10 cellular contexts compared by ENCODE assay signal in genomic region chr22:38760477-38761201, GRCh38. TPM values are rescaled to one million over a fixed set of nuclear protein-coding genes. Genes with fewer than 3 reads are reported as not detected.
DNase-seq lines count a peak whose midpoint lies in the region; ATAC-seq and TF ChIP-seq lines count a peak whose summit lies in the region.
"Had no signal": no experiment of that assay in that cellular context is flagged by ENCODE, and none has a peak within 500 bp of the region (broad histone marks: within the 10 kb centered on the region; RNA-seq: fewer than 3 reads in every experiment).

No MANE protein-coding gene starts in this region.

- no peak overlapping the region for H2BK5ac ChIP-seq in IMR-90 (ENCODE audit: low read depth, low read length, poor library complexity, severe bottlenecking)

- no peak overlapping the region for H4K91ac ChIP-seq in IMR-90 (ENCODE audit: insufficient read depth, low read depth, low read length)

- no TSS peak for BruUV-seq in IMR-90 (replicated peaks; lab: Mats Ljungman, UMichigan)

- no peak overlapping the region for H4K8ac ChIP-seq in IMR-90 (ENCODE audit: low read depth in 2 of 2, low read length in 2 of 2)

- no peak overlapping the region for H3K4me2 ChIP-seq in IMR-90 (ENCODE audit: low read depth, low read length)

- H3K36me3 Mint-ChIP-seq in CD8-positive, alpha-beta T cell: no peaks in the 10 kb centered on the region
- H3K36me3 Mint-ChIP-seq in effector memory CD8-positive, alpha-beta T cell (ENCODE audit: insufficient read depth): peaks cover 6% of the 10 kb centered on the region

- no peak overlapping the region for H3K4me3 ChIP-seq in CD8-positive, alpha-beta T cell (ENCODE audit: low read depth, low read length)
- no peak overlapping the region for H3K4me3 ChIP-seq in IMR-90 (ENCODE audit: insufficient read depth, low read depth, low read length)
- H3K4me3 ChIP-seq: vagina had no signal

- no peak overlapping the region for H2BK15ac ChIP-seq in IMR-90 (ENCODE audit: low read depth, low read length)

- dilution Hi-C loops in IMR-90 (cut with HindIII; ENCODE audit: low sequenced_read_pairs, unreplicated experiment): no loop called here

- no peak overlapping the region for H3K4ac ChIP-seq in IMR-90 (ENCODE audit: low read depth, low read length)

- no peak overlapping the region for H2BK120ac ChIP-seq in IMR-90 (ENCODE audit: low read depth, low read length)

- peaks cover 18% of the 10 kb centered on the region for H3K9me1 ChIP-seq in IMR-90 (ENCODE audit: insufficient read depth, low read length)

- no peak overlapping the region; the same call in 1 of the 2 replicates for H2BK20ac ChIP-seq in IMR-90 (ENCODE audit: low read depth, low read length)

- no peak overlapping the region for H2AK5ac ChIP-seq in IMR-90 (ENCODE audit: low read depth, low read length)

- H3K27me3 Mint-ChIP-seq in CD8-positive, alpha-beta T cell (ENCODE audit: low read depth): no peaks in the 10 kb centered on the region
- H3K27me3 Mint-ChIP-seq in effector memory CD8-positive, alpha-beta T cell: no peaks in the 10 kb centered on the region

- no peak overlapping the region for H4K5ac ChIP-seq in IMR-90 (ENCODE audit: low read depth, low read length)

- CTCF ChIA-PET in CD8-positive, alpha-beta T cell (lab: Charles Lee): interaction anchor here (1.1 to 2.3 kb wide), 3 partner anchors 9 to 27 kb away, joined by 3 to 27 read pairs (median 5); no protein-coding TSS in a partner anchor
- CTCF ChIA-PET in IMR-90 (lab: Yijun Ruan, JAX): no interaction called here

- no peak for TF ChIP-seq CTCF in CD8-positive, alpha-beta T cell (IDR thresholded peaks at IDR 0.05)
- no peak for TF ChIP-seq CTCF in IMR-90 (conservative IDR thresholded peaks at IDR 0.05; ENCODE audit: low read depth, low read length)

- in situ Hi-C loops in IMR-90 (cut with MboI; ENCODE audit: low sequenced_read_pairs): loop anchor here (10.0 kb wide), 1 partner anchor 244 kb away; no protein-coding TSS in a partner anchor

- H3K14ac ChIP-seq in IMR-90 (replicated peaks; ENCODE audit: low read depth, low read length): no peak overlapping the region

- POLR2A ChIA-PET in CD8-positive, alpha-beta T cell (lab: Charles Lee): interaction anchor here (2.8 to 16.5 kb wide), 3 partner anchors 9 to 25 kb away, joined by 13 to 589 read pairs (median 13); no protein-coding TSS in a partner anchor
- POLR2A ChIA-PET in IMR-90 (lab: Charles Lee; ENCODE audit: unreplicated experiment): no interaction called here

- no peaks in the 10 kb centered on the region for H4K20me1 ChIP-seq in IMR-90 (ENCODE audit: insufficient read depth, low read length)

- H3K4me1 Mint-ChIP-seq in CD8-positive, alpha-beta T cell (ENCODE audit: low read depth): peaks cover 36% of the 10 kb centered on the region
- peaks cover 28 to 31% of the 10 kb centered on the region in 2 donors for H3K4me1 Mint-ChIP-seq in effector memory CD8-positive, alpha-beta T cell (ENCODE audit: low read depth in 2 of 2)

- H3K27ac ChIP-seq in CD8-positive, alpha-beta T cell (ENCODE audit: low read depth, low read length): no peak overlapping the region
- H3K27ac ChIP-seq in IMR-90 (ENCODE audit: insufficient read depth, low read length): no peak overlapping the region
- H3K27ac ChIP-seq: vagina had no signal

- ATAC-seq in CD8-positive, alpha-beta T cell: no peak
- ATAC-seq in IMR-90 (ENCODE audit: low read depth): no peak
- ATAC-seq in SK-N-SH treated with all-trans-retinoic acid at 6 μM for 48 hours: no peak
- no peak for ATAC-seq in HG03354 (IDR thresholded peaks at IDR 0.05; ENCODE audit: poor library complexity, severe bottlenecking, unreplicated experiment)
- ATAC-seq in effector memory CD8-positive, alpha-beta T cell (replicated peaks): no peak

- H3K27ac Mint-ChIP-seq in CD8-positive, alpha-beta T cell: peak overlapping the region; percentile 74
- H3K27ac Mint-ChIP-seq in effector memory CD8-positive, alpha-beta T cell: no peak overlapping the region

- H2AFZ ChIP-seq in IMR-90 (replicated peaks; ENCODE audit: low read length, poor library complexity): no peak overlapping the region

- intact Hi-C loops in CD8-positive, alpha-beta T cell (cut with DNase I, micrococcal nuclease): no loop called here
- intact Hi-C loops in IMR-90 (cut with micrococcal nuclease): loop anchor here (10.0 kb wide), 1 partner anchor 554 kb away; the partner anchor contains the start of gene RPL3

- H3K23ac ChIP-seq in IMR-90 (ENCODE audit: low read depth, low read length): no peak overlapping the region

- no peak overlapping the region for H3K9ac ChIP-seq in IMR-90 (ENCODE audit: low read depth, low read length)

- no peaks in the 10 kb centered on the region for H3K9me3 ChIP-seq in CD8-positive, alpha-beta T cell (ENCODE audit: low read length)
- H3K9me3 ChIP-seq in IMR-90 (ENCODE audit: control insufficient read depth, insufficient read depth, low read length): no peaks in the 10 kb centered on the region
- H3K9me3 ChIP-seq: vagina had no signal

- no peaks in the 10 kb centered on the region for H3K9me3 Mint-ChIP-seq in CD8-positive, alpha-beta T cell
- H3K9me3 Mint-ChIP-seq in effector memory CD8-positive, alpha-beta T cell: no peaks in the 10 kb centered on the region

- H2AK9ac ChIP-seq in IMR-90 (replicated peaks; ENCODE audit: low read depth, low read length, poor library complexity): no peak overlapping the region

- H3K56ac ChIP-seq in IMR-90 (ENCODE audit: extremely low read depth, insufficient read depth, low read length): no peak overlapping the region

- TF ChIP-seq RAD21 in IMR-90 (IDR thresholded peaks at IDR 0.05; ENCODE audit: low read length): no peak

- H3K79me1 ChIP-seq in IMR-90 (ENCODE audit: low read depth in 1 of 2, low read length in 2 of 2): peaks cover 0 to 16% of the 10 kb centered on the region in 2 experiments; a peak in 2 of 4 replicates

- no peak for DNase-seq in CD8-positive, alpha-beta T cell
- DNase-seq in IMR-90: peak; percentile 43
- peak; percentile 72 to 78 for DNase-seq in SHP77 (lab: John Stamatoyannopoulos, UW)
- peak; percentile 38 for DNase-seq in kidney tubule cell (ENCODE audit: low spot score)
- DNase-seq in activated CD8-positive, alpha-beta memory T cell treated with anti-CD3 and anti-CD28 coated beads for 24 hours: no peak
- no peak for DNase-seq in effector memory CD8-positive, alpha-beta T cell
- DNase-seq: occipital lobe had no signal

- 69% methylated on average over 5 of the region's 12 CpGs; no CpG with 5 or more reads in 1 of the 2 experiments for WGBS in IMR-90 (ENCODE audit: extremely low coverage in 2 of 2, insufficient read length in 1 of 2), 2 experiments

- no peak overlapping the region for H3K18ac ChIP-seq in IMR-90 (ENCODE audit: low read depth, low read length)

- no peak for TF ChIP-seq POLR2A in IMR-90 (IDR thresholded peaks at IDR 0.05; ENCODE audit: low read depth, low read length)

- no peaks in the 10 kb centered on the region for H3K36me3 ChIP-seq in CD8-positive, alpha-beta T cell (ENCODE audit: insufficient read depth, low read length)
- H3K36me3 ChIP-seq in IMR-90 (ENCODE audit: control insufficient read depth, insufficient read depth, low read length): no peaks in the 10 kb centered on the region
- H3K36me3 ChIP-seq: vagina had no signal

- H3K27me3 ChIP-seq in CD8-positive, alpha-beta T cell (ENCODE audit: insufficient read depth, low read length): no peaks in the 10 kb centered on the region
- no peaks in the 10 kb centered on the region for H3K27me3 ChIP-seq in IMR-90 (ENCODE audit: control insufficient read depth, insufficient read depth, low read length)
- H3K27me3 ChIP-seq: vagina had no signal

- H3K4me3 Mint-ChIP-seq in CD8-positive, alpha-beta T cell: no peak overlapping the region
- H3K4me3 Mint-ChIP-seq in effector memory CD8-positive, alpha-beta T cell: no peak overlapping the region

- peaks cover 29% of the 10 kb centered on the region for H3K4me1 ChIP-seq in CD8-positive, alpha-beta T cell (ENCODE audit: insufficient read depth, low read length)
- H3K4me1 ChIP-seq in IMR-90 (ENCODE audit: control insufficient read depth, insufficient read depth, low read length): peaks cover 3% of the 10 kb centered on the region

TF ChIP-seq in IMR-90, 13 proteins besides CTCF, POLR2A, EP300 and RAD21 (continues in another document):
- no peak for TF ChIP-seq RFX5 (IDR thresholded peaks at IDR 0.05; ENCODE audit: low read depth, low read length)
- no peak for TF ChIP-seq RCOR1 (IDR thresholded peaks at IDR 0.05; ENCODE audit: insufficient replicate concordance, low read length)

TF ChIP-seq in SK-N-SH treated with all-trans-retinoic acid at 6 μM for 48 hours, 23 proteins besides CTCF, POLR2A, EP300 and RAD21:
- no peak for TF ChIP-seq OSR1 (CRISPR knock-in tag; IDR thresholded peaks at IDR 0.05)
TF ChIP-seq in SK-N-SH treated with all-trans-retinoic acid at 6 μM for 48 hours: peak in this region for 0.

RNA-seq across cellular contexts. Expression of gene SUN2, which starts 4.8 kb away (rescaled TPM):
- total RNA-seq in CD8-positive, alpha-beta T cell: 100 to 1,000 TPM; 431 to 454 TPM
- 25.6 and 27.8 TPM in 2 replicates for total RNA-seq in IMR-90 (2012; rRNA removed)
- 50.0 and 57.3 TPM in 2 replicates for polyA plus RNA-seq in IMR-90 (2012; rRNA removed)
- polyA plus RNA-seq in IMR-90 (2012; cell fraction: cytosol; rRNA removed): 42.6 and 49.1 TPM in 2 replicates
- 32.0 and 72.8 TPM in 2 replicates for polyA plus RNA-seq in IMR-90 (2012; cell fraction: nucleus; rRNA removed; ENCODE audit: low replicate concordance)

RNA-seq across cellular contexts. Expression of gene DNAL4, which starts 33.3 kb away (rescaled TPM):
- total RNA-seq in CD8-positive, alpha-beta T cell: 1 to 10 TPM; 2.5 to 3.6 TPM
- total RNA-seq in IMR-90 (2012; rRNA removed): 6.1 and 6.9 TPM in 2 replicates
- 12.1 and 14.2 TPM in 2 replicates for polyA plus RNA-seq in IMR-90 (2012; rRNA removed)
- polyA plus RNA-seq in IMR-90 (2012; cell fraction: cytosol; rRNA removed): 14.7 and 19.4 TPM in 2 replicates
- polyA plus RNA-seq in IMR-90 (2012; cell fraction: nucleus; rRNA removed; ENCODE audit: low replicate concordance): 7.3 and 9.3 TPM in 2 replicates

RNA-seq across cellular contexts. Expression of gene GTPBP1, which starts 54.9 kb away (rescaled TPM):
- 100 to 1,000 TPM; 341 to 346 TPM for total RNA-seq in CD8-positive, alpha-beta T cell
- total RNA-seq in IMR-90 (2012; rRNA removed): 12.4 and 21.4 TPM in 2 replicates
- polyA plus RNA-seq in IMR-90 (2012; rRNA removed): 24.9 and 29.5 TPM in 2 replicates
- 11.2 and 16.9 TPM in 2 replicates for polyA plus RNA-seq in IMR-90 (2012; cell fraction: cytosol; rRNA removed)
- polyA plus RNA-seq in IMR-90 (2012; cell fraction: nucleus; rRNA removed; ENCODE audit: low replicate concordance): 63.4 and 70.2 TPM in 2 replicates

RNA-seq across cellular contexts. Expression of gene JOSD1, which starts 59.9 kb away (rescaled TPM):
- 100 to 1,000 TPM; 364 to 375 TPM for total RNA-seq in CD8-positive, alpha-beta T cell
- total RNA-seq in IMR-90 (2012; rRNA removed): 32.5 and 35.8 TPM in 2 replicates
- polyA plus RNA-seq in IMR-90 (2012; rRNA removed): 28.2 and 30.2 TPM in 2 replicates
- polyA plus RNA-seq in IMR-90 (2012; cell fraction: cytosol; rRNA removed): 16.3 and 22.1 TPM in 2 replicates
- 36.9 and 86.4 TPM in 2 replicates for polyA plus RNA-seq in IMR-90 (2012; cell fraction: nucleus; rRNA removed; ENCODE audit: low replicate concordance)

Comparison
In these comparisons a context has a peak if more than half of its experiments do, and no peak if none do; other contexts are left out.
1. DNase-seq: peak in IMR-90 (single experiment), SHP77 (2 of 2) and kidney tubule cell (single experiment); none in CD8-positive, alpha-beta T cell (0 of 7), activated CD8-positive, alpha-beta memory T cell treated with anti-CD3 and anti-CD28 coated beads for 24 hours (single experiment) and effector memory CD8-positive, alpha-beta T cell (0 of 3).
2. RNA of gene SUN2, which starts 4.8 kb away (total RNA-seq): 431 to 454 TPM in CD8-positive, alpha-beta T cell; 25.6 to 27.8 TPM in IMR-90; every median in the first group is over 10 times any median in the second.
3. RNA of gene GTPBP1, which starts 54.9 kb away (total RNA-seq): 341 to 346 TPM in CD8-positive, alpha-beta T cell; 12.4 to 21.4 TPM in IMR-90; every median in the first group is over 10 times any median in the second.